ENCODE assay signal across 1 cellular context in genomic region chr6:31794866-31795615, GRCh38.
A peak's percentile ranks its signal among the peaks of the same experiment; 100 is the strongest.
TF ChIP-seq lines count a peak whose summit lies in the region.

No MANE protein-coding gene starts in this region.

TF ChIP-seq in HEK293, 187 proteins besides CTCF, POLR2A, EP300 and RAD21 (continued from another document):
- no peak for TF ChIP-seq ZNF114 (tag by site-specific recombination; IDR thresholded peaks at IDR 0.05)
- 0 out of 2 replicates have a peak, but pooled peaks have one; percentile 5 for TF ChIP-seq ZBTB7A (tag by site-specific recombination; IDR thresholded peaks at IDR 0.05; ENCODE audit: low read depth)
- TF ChIP-seq ZBTB11 (tag by site-specific recombination; conservative IDR thresholded peaks at IDR 0.05; ENCODE audit: low read depth) = 0 out of 2 replicates have a peak, but pooled peaks have one; percentile 5
- TF ChIP-seq, protein P1, sequence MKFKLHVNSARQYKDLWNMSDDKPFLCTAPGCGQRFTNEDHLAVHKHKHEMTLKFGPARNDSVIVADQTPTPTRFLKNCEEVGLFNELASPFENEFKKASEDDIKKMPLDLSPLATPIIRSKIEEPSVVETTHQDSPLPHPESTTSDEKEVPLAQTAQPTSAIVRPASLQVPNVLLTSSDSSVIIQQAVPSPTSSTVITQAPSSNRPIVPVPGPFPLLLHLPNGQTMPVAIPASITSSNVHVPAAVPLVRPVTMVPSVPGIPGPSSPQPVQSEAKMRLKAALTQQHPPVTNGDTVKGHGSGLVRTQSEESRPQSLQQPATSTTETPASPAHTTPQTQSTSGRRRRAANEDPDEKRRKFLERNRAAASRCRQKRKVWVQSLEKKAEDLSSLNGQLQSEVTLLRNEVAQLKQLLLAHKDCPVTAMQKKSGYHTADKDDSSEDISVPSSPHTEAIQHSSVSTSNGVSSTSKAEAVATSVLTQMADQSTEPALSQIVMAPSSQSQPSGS (tag by site-specific recombination; IDR thresholded peaks at IDR 0.05; ENCODE audit: low read depth) = no peak
- no peak for TF ChIP-seq ZNF48 (tag by site-specific recombination; IDR thresholded peaks at IDR 0.05)
- peak; percentile 9; the same call in 1 of the 2 replicates for TF ChIP-seq KLF17 (tag by site-specific recombination; IDR thresholded peaks at IDR 0.05)
- 0 out of 2 replicates have a peak, but pooled peaks have one; percentile 4 for TF ChIP-seq ZNF433 (tag by site-specific recombination; IDR thresholded peaks at IDR 0.05; ENCODE audit: low read depth)
- TF ChIP-seq, protein P2, sequence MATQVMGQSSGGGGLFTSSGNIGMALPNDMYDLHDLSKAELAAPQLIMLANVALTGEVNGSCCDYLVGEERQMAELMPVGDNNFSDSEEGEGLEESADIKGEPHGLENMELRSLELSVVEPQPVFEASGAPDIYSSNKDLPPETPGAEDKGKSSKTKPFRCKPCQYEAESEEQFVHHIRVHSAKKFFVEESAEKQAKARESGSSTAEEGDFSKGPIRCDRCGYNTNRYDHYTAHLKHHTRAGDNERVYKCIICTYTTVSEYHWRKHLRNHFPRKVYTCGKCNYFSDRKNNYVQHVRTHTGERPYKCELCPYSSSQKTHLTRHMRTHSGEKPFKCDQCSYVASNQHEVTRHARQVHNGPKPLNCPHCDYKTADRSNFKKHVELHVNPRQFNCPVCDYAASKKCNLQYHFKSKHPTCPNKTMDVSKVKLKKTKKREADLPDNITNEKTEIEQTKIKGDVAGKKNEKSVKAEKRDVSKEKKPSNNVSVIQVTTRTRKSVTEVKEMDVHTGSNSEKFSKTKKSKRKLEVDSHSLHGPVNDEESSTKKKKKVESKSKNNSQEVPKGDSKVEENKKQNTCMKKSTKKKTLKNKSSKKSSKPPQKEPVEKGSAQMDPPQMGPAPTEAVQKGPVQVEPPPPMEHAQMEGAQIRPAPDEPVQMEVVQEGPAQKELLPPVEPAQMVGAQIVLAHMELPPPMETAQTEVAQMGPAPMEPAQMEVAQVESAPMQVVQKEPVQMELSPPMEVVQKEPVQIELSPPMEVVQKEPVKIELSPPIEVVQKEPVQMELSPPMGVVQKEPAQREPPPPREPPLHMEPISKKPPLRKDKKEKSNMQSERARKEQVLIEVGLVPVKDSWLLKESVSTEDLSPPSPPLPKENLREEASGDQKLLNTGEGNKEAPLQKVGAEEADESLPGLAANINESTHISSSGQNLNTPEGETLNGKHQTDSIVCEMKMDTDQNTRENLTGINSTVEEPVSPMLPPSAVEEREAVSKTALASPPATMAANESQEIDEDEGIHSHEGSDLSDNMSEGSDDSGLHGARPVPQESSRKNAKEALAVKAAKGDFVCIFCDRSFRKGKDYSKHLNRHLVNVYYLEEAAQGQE (tag by site-specific recombination; IDR thresholded peaks at IDR 0.05) = 0 out of 2 replicates have a peak, but pooled peaks have one; percentile 25
- TF ChIP-seq KLF10 (tag by site-specific recombination; IDR thresholded peaks at IDR 0.05) = no peak
- TF ChIP-seq EGR2 (tag by site-specific recombination; IDR thresholded peaks at IDR 0.05; ENCODE audit: low read depth) = peak; percentile 36; the same call in 1 of the 2 replicates
- TF ChIP-seq, protein P3, sequence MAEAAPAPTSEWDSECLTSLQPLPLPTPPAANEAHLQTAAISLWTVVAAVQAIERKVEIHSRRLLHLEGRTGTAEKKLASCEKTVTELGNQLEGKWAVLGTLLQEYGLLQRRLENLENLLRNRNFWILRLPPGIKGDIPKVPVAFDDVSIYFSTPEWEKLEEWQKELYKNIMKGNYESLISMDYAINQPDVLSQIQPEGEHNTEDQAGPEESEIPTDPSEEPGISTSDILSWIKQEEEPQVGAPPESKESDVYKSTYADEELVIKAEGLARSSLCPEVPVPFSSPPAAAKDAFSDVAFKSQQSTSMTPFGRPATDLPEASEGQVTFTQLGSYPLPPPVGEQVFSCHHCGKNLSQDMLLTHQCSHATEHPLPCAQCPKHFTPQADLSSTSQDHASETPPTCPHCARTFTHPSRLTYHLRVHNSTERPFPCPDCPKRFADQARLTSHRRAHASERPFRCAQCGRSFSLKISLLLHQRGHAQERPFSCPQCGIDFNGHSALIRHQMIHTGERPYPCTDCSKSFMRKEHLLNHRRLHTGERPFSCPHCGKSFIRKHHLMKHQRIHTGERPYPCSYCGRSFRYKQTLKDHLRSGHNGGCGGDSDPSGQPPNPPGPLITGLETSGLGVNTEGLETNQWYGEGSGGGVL (tag by site-specific recombination; IDR thresholded peaks at IDR 0.05) = peak; percentile 85
- no peak for TF ChIP-seq ZNF366 (tag by site-specific recombination; conservative IDR thresholded peaks at IDR 0.05)
- no peak for TF ChIP-seq ZNF529 (tag by site-specific recombination; IDR thresholded peaks at IDR 0.05; ENCODE audit: insufficient replicate concordance)
- peak; percentile 95 for TF ChIP-seq GLIS2 (tag by site-specific recombination; IDR thresholded peaks at IDR 0.05)
TF ChIP-seq in HEK293: peak in this region for 20.
